Comparison of ENCODE assay signal across 8 cellular contexts in genomic region chr19:54462713-54463530, GRCh38. TPM values are rescaled to one million over a fixed set of nuclear protein-coding genes. Genes with fewer than 3 reads are reported as not detected.
DNase-seq lines count a peak whose midpoint lies in the region; ATAC-seq and TF ChIP-seq lines count a peak whose summit lies in the region.

No MANE protein-coding gene starts in this region.

- peak; percentile 44 for TF ChIP-seq CTCF in epithelial cell of esophagus (IDR thresholded peaks at IDR 0.05; ENCODE audit: insufficient read depth, low read depth, low read length, missing control alignments)

- peak overlapping the region; percentile 81 for H3K4me3 ChIP-seq in epithelial cell of esophagus (ENCODE audit: low read length)

- peak; percentile 6 for ATAC-seq in HG02798 (IDR thresholded peaks at IDR 0.05; ENCODE audit: poor library complexity, unreplicated experiment)

- TF ChIP-seq POLR2A in GM15510 (IDR thresholded peaks at IDR 0.05; ENCODE audit: borderline replicate concordance, extremely low read depth, insufficient read length) = peak; percentile 36

- peak; percentile 61 for DNase-seq in NCI-H82 (lab: John Stamatoyannopoulos, UW)
- DNase-seq in activated CD8-positive, alpha-beta memory T cell treated with anti-CD3 and anti-CD28 coated beads, Interleukin-2, amount 50 U/mL, for 48 hours = peak; percentile 85
- peak; percentile 70 for DNase-seq in epithelial cell of esophagus (ENCODE audit: low read depth)
- DNase-seq in mucosa of gallbladder (ENCODE audit: low spot score) = peak; percentile 80
- DNase-seq in stimulated activated naive CD4-positive, alpha-beta T cell (lab: John Stamatoyannopoulos, UW) = peak; percentile 28 to 75 (median 64)
- DNase-seq in NCI-H1092 (lab: John Stamatoyannopoulos, UW) = no peak

RNA-seq across cellular contexts. Expression of gene LENG9, which starts 0.7 kb away (rescaled TPM):
- total RNA-seq in mucosa of gallbladder = 11.0 TPM

RNA-seq across cellular contexts. Expression of gene CDC42EP5, which starts 10.2 kb away (rescaled TPM):
- 14.9 TPM for total RNA-seq in mucosa of gallbladder

RNA-seq across cellular contexts. Expression of gene LENG8, which starts 13.9 kb away (rescaled TPM):
- total RNA-seq in mucosa of gallbladder = 236 TPM

RNA-seq across cellular contexts. Expression of gene LAIR2, which starts 39.7 kb away (rescaled TPM):
- total RNA-seq in mucosa of gallbladder = not detected

RNA-seq across cellular contexts. Expression of gene TTYH1, which starts 47.7 kb away (rescaled TPM):
- total RNA-seq in mucosa of gallbladder = 2.7 TPM
